34 cellular contexts compared by ENCODE assay signal in genomic region chr6:53451165-53451564, GRCh38.
DNase-seq lines count a peak whose midpoint lies in the region; ATAC-seq, FAIRE-seq and TF ChIP-seq lines count a peak whose summit lies in the region.
"Had no signal": no experiment of that assay in that cellular context is flagged by ENCODE, and none has a peak within 500 bp of the region (broad histone marks: within the 10 kb centered on the region; RNA-seq: fewer than 3 reads in every experiment).

No MANE protein-coding gene starts in this region.

- H3K79me2 ChIP-seq in HepG2 (ENCODE audit: insufficient read depth, low read length): no peaks in the 10 kb centered on the region
- H3K79me2 ChIP-seq in GM12878 (ENCODE audit: control insufficient read depth, insufficient read depth, low read length): no peaks in the 10 kb centered on the region
- no peaks in the 10 kb centered on the region for H3K79me2 ChIP-seq in K562 (ENCODE audit: control insufficient read depth, insufficient read depth, low read length)
- H3K79me2 ChIP-seq in trophoblast cell (ENCODE audit: control insufficient read depth, insufficient read depth, low read length, poor library complexity): no peaks in the 10 kb centered on the region
- no peaks in the 10 kb centered on the region for H3K79me2 ChIP-seq in GM23248 (ENCODE audit: insufficient read depth)

- no peak for FAIRE-seq in HepG2 (lab: Jason Lieb, UNC)
- FAIRE-seq in GM12878 (lab: Jason Lieb, UNC): peak; percentile 59
- no peak for FAIRE-seq in K562 (lab: Jason Lieb, UNC)
- FAIRE-seq: A549, D721Med had no signal

- H2BK120ac ChIP-seq in trophoblast cell (ENCODE audit: insufficient read depth, low read length, poor library complexity): no peak overlapping the region

- H3K4ac ChIP-seq in trophoblast cell (ENCODE audit: low read depth, low read length): no peak overlapping the region

- H3F3A ChIP-seq in GM23248 (ENCODE audit: insufficient read depth): no peaks in the 10 kb centered on the region

- no peak overlapping the region for H4K8ac ChIP-seq in trophoblast cell (ENCODE audit: low read depth, low read length)

- H3K27ac ChIP-seq in HepG2 (ENCODE audit: extremely low read length, insufficient read depth, low read length): no peak overlapping the region
- no peak overlapping the region for H3K27ac ChIP-seq in right lobe of liver
- no peak overlapping the region for H3K27ac ChIP-seq in GM12878 (ENCODE audit: control insufficient read depth, insufficient read depth)
- H3K27ac ChIP-seq in K562 (ENCODE audit: extremely low read depth, low read depth, low read length): no peak overlapping the region
- no peak overlapping the region for H3K27ac ChIP-seq in trophoblast cell (ENCODE audit: low read depth, low read length)
- no peak overlapping the region for H3K27ac ChIP-seq in GM23248
- H3K27ac ChIP-seq: 22Rv1; A549; BLaER1; BLaER1 treated with 17β-estradiol and CSF1 and Interleukin-3, amounts not matched to agents 10 nM and 100 nM; C4-2B had no signal

- in situ Hi-C loops in HepG2 (cut with HindIII; ENCODE audit: extremely low pct_ligation_motif_present, low pct_unique_long_range_greater_than_20kb) (no loop called here), GM12878 (cut with MboI) (no loop called here), K562 (cut with MboI) (no loop called here), GM23248 (cut with MboI) (no loop called here)

- H2AFZ ChIP-seq in HepG2 (ENCODE audit: low read length): no peak overlapping the region
- no peak overlapping the region for H2AFZ ChIP-seq in GM12878 (ENCODE audit: control insufficient read depth, low read depth, low read length)
- no peak overlapping the region for H2AFZ ChIP-seq in K562 (ENCODE audit: low read depth, low read length)
- no peak overlapping the region for H2AFZ ChIP-seq in trophoblast cell (ENCODE audit: insufficient read depth, low read length, poor library complexity)
- H2AFZ ChIP-seq in GM23248: no peak overlapping the region

- no peak overlapping the region for H3K14ac ChIP-seq in trophoblast cell (ENCODE audit: low read length)

- RAD21 ChIA-PET in GM12878 (lab: Charles Lee; ENCODE audit: unreplicated experiment): no interaction called here

- H4K12ac ChIP-seq in trophoblast cell (ENCODE audit: low read depth, low read length): no peak overlapping the region

- H3K23ac ChIP-seq in trophoblast cell (ENCODE audit: low read length): no peak overlapping the region

- POLR2A ChIA-PET in HepG2 (lab: Yijun Ruan, JAX): no interaction called here
- POLR2A ChIA-PET in GM12878 (lab: Charles Lee): no interaction called here
- POLR2A ChIA-PET in K562 (lab: Yijun Ruan, JAX): interaction anchor here (0.7 kb wide), 1 partner anchor 12 kb away, joined by 3 read pairs; no protein-coding TSS in a partner anchor

- H3K9me2 ChIP-seq in GM23248 (ENCODE audit: insufficient read depth): no peaks in the 10 kb centered on the region

- no peaks in the 10 kb centered on the region; a peak in 1 of 5 replicates for H3K27me3 ChIP-seq in HepG2 (ENCODE audit: control insufficient read depth in 1 of 2, insufficient read depth in 2 of 2, low read length in 2 of 2)
- H3K27me3 ChIP-seq in right lobe of liver: no peaks in the 10 kb centered on the region
- H3K27me3 ChIP-seq in GM12878 (replicated peaks in 1 of 2; ENCODE audit: control insufficient read depth in 2 of 2, insufficient read depth in 2 of 2, low read length in 1 of 2): 0 out of 4 replicates have a peak, but pooled peaks cover 0 to 4% of the 10 kb centered on the region in 2 experiments
- H3K27me3 ChIP-seq in K562 (ENCODE audit: control insufficient read depth in 2 of 2, insufficient read depth in 2 of 2, low read length in 2 of 2): peaks cover 3 to 15% of the 10 kb centered on the region in 2 experiments
- no peaks in the 10 kb centered on the region for H3K27me3 ChIP-seq in trophoblast cell (ENCODE audit: insufficient read depth, low read length)
- no peaks in the 10 kb centered on the region for H3K27me3 ChIP-seq in GM23248 (replicated peaks; ENCODE audit: insufficient read depth)
- H3K27me3 ChIP-seq: BE2C; BLaER1; BLaER1 treated with 17β-estradiol and CSF1 and Interleukin-3, amounts not matched to agents 10 nM and 100 nM had no signal

- H3K4me1 ChIP-seq in HepG2 (ENCODE audit: insufficient read depth, low read length) (no peaks in the 10 kb centered on the region), right lobe of liver (no peaks in the 10 kb centered on the region), GM12878 (ENCODE audit: control insufficient read depth, insufficient read depth, low read length) (no peaks in the 10 kb centered on the region), K562 (replicated peaks in 1 of 2; ENCODE audit: control insufficient read depth in 2 of 2, insufficient read depth in 2 of 2, low read length in 2 of 2) (no peaks in the 10 kb centered on the region), trophoblast cell (ENCODE audit: control insufficient read depth in 1 of 2, insufficient read depth in 2 of 2, low read length in 2 of 2) (no peaks in the 10 kb centered on the region), GM23248 (ENCODE audit: insufficient read depth) (no peaks in the 10 kb centered on the region)
- H3K4me1 ChIP-seq: A549, BE2C, BLaER1, Caco-2 had no signal

- H4K20me1 ChIP-seq in HepG2 (ENCODE audit: insufficient read depth, low read length) (no peaks in the 10 kb centered on the region), GM12878 (ENCODE audit: control insufficient read depth, insufficient read depth) (no peaks in the 10 kb centered on the region), K562 (replicated peaks; ENCODE audit: control insufficient read depth, insufficient read depth, low read length) (no peaks in the 10 kb centered on the region), GM23248 (ENCODE audit: insufficient read depth) (no peaks in the 10 kb centered on the region)
- H4K20me1 ChIP-seq: BLaER1; BLaER1 treated with 17β-estradiol and CSF1 and Interleukin-3, amounts not matched to agents 10 nM and 100 nM had no signal

- TF ChIP-seq RAD21 in HepG2 (CRISPR knock-in tag; IDR thresholded peaks at IDR 0.05) (no peak), GM12878 (IDR thresholded peaks at IDR 0.05; ENCODE audit: insufficient read depth, low read depth, low read length) (no peak), K562 (CRISPR knock-in tag; conservative IDR thresholded peaks at IDR 0.05 in 1 of 2, IDR thresholded peaks at IDR 0.05 in 1 of 2) (no peak)

- CTCF ChIA-PET in HepG2 (lab: Yijun Ruan, JAX; ENCODE audit: low intra/inter-chr PET ratio, low total read pairs): no interaction called here
- CTCF ChIA-PET in GM12878 (lab: Yijun Ruan, JAX): interaction anchor here (0.7 kb wide), 1 partner anchor 41 kb away, joined by 3 read pairs; no protein-coding TSS in a partner anchor
- CTCF ChIA-PET in K562 (lab: Yijun Ruan, JAX; ENCODE audit: low intra/inter-chr PET ratio): no interaction called here

- SMC1A ChIA-PET in GM12878 (lab: Charles Lee; ENCODE audit: uncharacterized antibody, unreplicated experiment): interaction anchor here (1.2 to 12.7 kb wide), 3 partner anchors 10 to 32 kb away, joined by 3 to 229 read pairs (median 12); no protein-coding TSS in a partner anchor

- no peaks in the 10 kb centered on the region for H3K79me1 ChIP-seq in trophoblast cell (ENCODE audit: low read length)

- peaks cover 5% of the 10 kb centered on the region for H3K9me3 ChIP-seq in HepG2 (ENCODE audit: low read length)
- H3K9me3 ChIP-seq in right lobe of liver: no peaks in the 10 kb centered on the region
- 0 out of 3 replicates have a peak, but pooled peaks cover 2% of the 10 kb centered on the region for H3K9me3 ChIP-seq in GM12878 (replicated peaks; ENCODE audit: control insufficient read depth, insufficient read depth, low read length)
- H3K9me3 ChIP-seq in K562 (replicated peaks; ENCODE audit: control insufficient read depth, insufficient read depth, low read depth, low read length): no peaks in the 10 kb centered on the region
- H3K9me3 ChIP-seq in trophoblast cell (ENCODE audit: insufficient read depth, low read depth, low read length): no peaks in the 10 kb centered on the region
- H3K9me3 ChIP-seq in GM23248 (ENCODE audit: low read depth): no peaks in the 10 kb centered on the region
- H3K9me3 ChIP-seq: BE2C, Caco-2 had no signal

- TF ChIP-seq POLR2A in HepG2 (IDR thresholded peaks at IDR 0.05; ENCODE audit: insufficient read depth in 1 of 2, low read depth in 2 of 2, low read length in 2 of 2): no peak
- TF ChIP-seq POLR2A in right lobe of liver (IDR thresholded peaks at IDR 0.05): no peak
- no peak for TF ChIP-seq POLR2A in GM12878 (IDR thresholded peaks at IDR 0.05; ENCODE audit: low read depth, low read length)
- TF ChIP-seq POLR2A in K562 (conservative IDR thresholded peaks at IDR 0.05): no peak

- no peak overlapping the region for H2AK5ac ChIP-seq in trophoblast cell (ENCODE audit: low read length)

- no peak overlapping the region for H3K18ac ChIP-seq in trophoblast cell (ENCODE audit: low read length)

- no peaks in the 10 kb centered on the region for H3K9me1 ChIP-seq in K562 (ENCODE audit: control insufficient read depth, insufficient read depth, low read length)

- H3K9ac ChIP-seq in HepG2 (ENCODE audit: insufficient read depth, low read depth, low read length): no peak overlapping the region
- no peak overlapping the region for H3K9ac ChIP-seq in GM12878 (ENCODE audit: control insufficient read depth, insufficient read depth, low read length)
- no peak overlapping the region for H3K9ac ChIP-seq in K562 (ENCODE audit: insufficient read depth in 1 of 2, low read depth in 2 of 2, low read length in 2 of 2)
- no peak overlapping the region for H3K9ac ChIP-seq in trophoblast cell (ENCODE audit: low read length)
- H3K9ac ChIP-seq in GM23248: no peak overlapping the region
- H3K9ac ChIP-seq: BLaER1; BLaER1 treated with 17β-estradiol and CSF1 and Interleukin-3, amounts not matched to agents 10 nM and 100 nM had no signal

- no peak overlapping the region for H2BK5ac ChIP-seq in trophoblast cell (ENCODE audit: low read depth, low read length, poor library complexity)

- H3K36me3 ChIP-seq in HepG2 (replicated peaks in 1 of 2; ENCODE audit: control insufficient read depth in 1 of 2, insufficient read depth in 2 of 2, low read length in 2 of 2) (no peaks in the 10 kb centered on the region), right lobe of liver (no peaks in the 10 kb centered on the region), GM12878 (ENCODE audit: control insufficient read depth in 2 of 2, insufficient read depth in 2 of 2, low read length in 1 of 2) (no peaks in the 10 kb centered on the region), K562 (ENCODE audit: control insufficient read depth, insufficient read depth, low read length) (no peaks in the 10 kb centered on the region), trophoblast cell (ENCODE audit: control insufficient read depth in 1 of 2, insufficient read depth in 2 of 2, low read length in 2 of 2) (no peaks in the 10 kb centered on the region), GM23248 (ENCODE audit: low read depth) (no peaks in the 10 kb centered on the region)
- H3K36me3 ChIP-seq: BE2C; BLaER1; BLaER1 treated with 17β-estradiol and CSF1 and Interleukin-3, amounts not matched to agents 10 nM and 100 nM had no signal

- no peak for TF ChIP-seq CTCF in HepG2 (CRISPR knock-in tag; IDR thresholded peaks at IDR 0.05)
- TF ChIP-seq CTCF in right lobe of liver (IDR thresholded peaks at IDR 0.05): no peak
- TF ChIP-seq CTCF in GM12878 (IDR thresholded peaks at IDR 0.05 in 2 of 3, conservative IDR thresholded peaks at IDR 0.05 in 1 of 3; ENCODE audit: control insufficient read depth in 2 of 3, extremely low read depth in 1 of 3, insufficient read depth in 1 of 3, low read depth in 3 of 3, low read length in 3 of 3): no peak
- no peak for TF ChIP-seq CTCF in K562 (IDR thresholded peaks at IDR 0.05 in 2 of 3, conservative IDR thresholded peaks at IDR 0.05 in 1 of 3; ENCODE audit: insufficient read depth in 2 of 3, low read depth in 1 of 3, low read length in 3 of 3)

- H3K4me3 ChIP-seq in HepG2 (replicated peaks in 1 of 3; ENCODE audit: insufficient read depth in 1 of 3, low read depth in 2 of 3, low read length in 3 of 3) (no peak overlapping the region), right lobe of liver (no peak overlapping the region), GM12878 (no peak overlapping the region), K562 (no peak overlapping the region), trophoblast cell (ENCODE audit: low read depth, low read length) (no peak overlapping the region), GM23248 (no peak overlapping the region)
- H3K4me3 ChIP-seq: A549; BLaER1; BLaER1 treated with 17β-estradiol and CSF1 and Interleukin-3, amounts not matched to agents 10 nM and 100 nM had no signal

- 38% methylated on average over 3 of the region's 3 CpGs for WGBS in HepG2 (ENCODE audit: low lambda C conversion rate)
- WGBS in right lobe of liver (ENCODE audit: insufficient coverage, low coverage, low lambda C conversion rate, missing lambda C conversion rate): 83% methylated on average over 3 of the region's 3 CpGs
- 29% methylated on average over 3 of the region's 3 CpGs for WGBS in GM12878 (ENCODE audit: insufficient coverage, insufficient replicate concordance, low lambda C conversion rate, missing lambda C conversion rate)
- WGBS in K562 (ENCODE audit: insufficient coverage, low coverage, missing lambda C conversion rate): 0% methylated on average over 3 of the region's 3 CpGs
- no CpG with 5 or more reads among the region's 3 CpGs for WGBS in trophoblast cell (ENCODE audit: extremely low coverage, insufficient coverage, insufficient read length)
- WGBS in GM23248 (ENCODE audit: low coverage in 1 of 2, low lambda C conversion rate in 2 of 2, missing lambda C conversion rate in 2 of 2), 2 experiments: 44 to 48% methylated on average over 3 of the region's 3 CpGs

- ATAC-seq in HepG2 (no peak), right lobe of liver (no peak), GM12878 (no peak), K562 (no peak)
- ATAC-seq: A549; CD8-positive, alpha-beta T cell had no signal

- H2BK12ac ChIP-seq in trophoblast cell (ENCODE audit: low read length): no peak overlapping the region

- H3K4me2 ChIP-seq in HepG2 (ENCODE audit: low read depth, low read length): no peak overlapping the region
- no peak overlapping the region for H3K4me2 ChIP-seq in GM12878 (ENCODE audit: control insufficient read depth, insufficient read depth)
- H3K4me2 ChIP-seq in K562 (ENCODE audit: insufficient read depth, low read length): no peak overlapping the region
- no peak overlapping the region for H3K4me2 ChIP-seq in trophoblast cell (ENCODE audit: low read length)
- H3K4me2 ChIP-seq in GM23248 (ENCODE audit: unreplicated experiment): no peak overlapping the region
- H3K4me2 ChIP-seq: A549; BLaER1; BLaER1 treated with 17β-estradiol and CSF1 and Interleukin-3, amounts not matched to agents 10 nM and 100 nM had no signal

- no peak overlapping the region for H4K91ac ChIP-seq in trophoblast cell (ENCODE audit: low read depth, low read length)

- intact Hi-C loops in HepG2 (cut with micrococcal nuclease; ENCODE audit: unreplicated experiment): no loop called here
- intact Hi-C loops in right lobe of liver (cut with DNase I): no loop called here
- intact Hi-C loops in GM12878 (cut with micrococcal nuclease; ENCODE audit: unreplicated experiment): no loop called here
- intact Hi-C loops in K562 (cut with micrococcal nuclease): no loop called here

- BruUV-seq in HepG2 (replicated peaks; lab: Mats Ljungman, UMichigan) (no TSS peak), GM12878 (replicated peaks; lab: Mats Ljungman, UMichigan) (no TSS peak), K562 (replicated peaks; lab: Mats Ljungman, UMichigan) (no TSS peak)

- TF ChIP-seq EP300 in HepG2 (IDR thresholded peaks at IDR 0.05; ENCODE audit: low read depth in 2 of 2, low read length in 2 of 2): no peak
- TF ChIP-seq EP300 in HepG2 (CRISPR knock-in tag; IDR thresholded peaks at IDR 0.05; ENCODE audit: borderline replicate concordance): no peak
- no peak for TF ChIP-seq EP300 in GM12878 (IDR thresholded peaks at IDR 0.05; ENCODE audit: borderline replicate concordance in 1 of 2, control insufficient read depth in 1 of 2, low read depth in 2 of 2, low read length in 2 of 2)
- TF ChIP-seq EP300 in K562 (IDR thresholded peaks at IDR 0.05; ENCODE audit: low read length): no peak

- peak; percentile 15 for DNase-seq in HepG2 (ENCODE audit: low spot score)
- no peak for DNase-seq in right lobe of liver
- DNase-seq in GM12878 (ENCODE audit: low read depth, low spot score): no peak
- no peak for DNase-seq in K562 (ENCODE audit: extremely low read depth in 1 of 4, low spot score in 3 of 4)
- DNase-seq in trophoblast cell: peak; percentile 67 to 89
- DNase-seq in NOMO-1 treated with dmso at 0.1 percent for 144 hours (lab: John Stamatoyannopoulos, UW; ENCODE audit: unreplicated experiment): no peak
- no peak for DNase-seq in SW480 (ENCODE audit: low spot score)
- no peak for DNase-seq in GM23248
- DNase-seq: 8988T; ACHN; AML-193; BE2C; C1 segment of cervical spinal cord; Caco-2; Calu3; CD4-positive, alpha-beta memory T cell; CD4-positive, alpha-beta T cell; CD4-positive, CD25-positive, alpha-beta regulatory T cell; CD8-positive, alpha-beta memory T cell; CD8-positive, alpha-beta T cell; COR-L47; DMS 273 treated with DMSO at 0.1 percent for 48 hours; DMS153; DMS53; DMS79; DMS79 treated with DMSO at 0.1 percent for 48 hours; DND-41; EL had no signal

Comparison
In these comparisons a context has a peak if more than half of its experiments do, and no peak if none do; other contexts are left out.
1. DNase-seq: peak in HepG2 (single experiment) and trophoblast cell (2 of 2); none in right lobe of liver (0 of 3), GM12878 (single experiment), K562 (0 of 4), NOMO-1 treated with dmso at 0.1 percent for 144 hours (single experiment), SW480 (single experiment) and GM23248 (single experiment).